1 cellular context compared by ENCODE assay signal in the genomic region with DNA sequence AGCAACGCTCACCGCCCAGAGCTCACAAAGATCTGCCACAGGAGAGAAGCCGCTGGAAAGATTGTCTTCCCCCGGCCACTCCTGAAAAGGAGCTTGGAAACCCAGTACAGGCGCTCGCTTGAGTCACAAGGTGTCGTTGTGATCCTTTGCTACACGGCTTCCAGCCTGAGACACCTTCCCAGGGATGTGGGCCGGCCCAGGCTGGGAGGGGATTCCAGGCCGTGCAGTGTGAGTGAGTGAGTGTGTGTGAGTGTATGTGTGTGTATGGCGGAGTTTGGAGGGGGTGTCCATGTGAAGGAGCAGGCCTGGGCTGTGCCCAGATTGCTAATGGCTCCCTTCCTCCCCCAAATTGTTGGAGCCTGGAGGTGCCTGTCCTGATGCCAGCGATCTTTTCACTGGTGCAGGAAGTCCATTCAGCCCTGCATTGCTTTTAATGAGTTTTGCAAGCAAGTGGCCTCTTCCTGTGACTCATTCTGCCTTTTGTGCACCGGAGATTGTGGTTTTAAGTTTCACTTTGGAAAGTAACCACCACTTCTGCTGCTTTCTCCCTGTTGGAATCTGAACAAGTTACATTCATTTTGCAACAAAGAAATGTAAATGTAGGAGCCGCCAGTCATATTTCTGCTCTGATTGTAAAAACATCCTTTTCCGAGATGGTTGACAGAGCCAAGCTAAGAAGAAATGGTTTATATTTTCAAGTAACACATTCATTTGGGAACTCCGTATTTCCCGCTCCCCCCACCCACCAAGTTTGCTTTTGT.
TF ChIP-seq lines count a peak whose summit lies in the region.

No MANE protein-coding gene starts in this region.

TF ChIP-seq in SK-N-SH treated with all-trans-retinoic acid at 6 μM for 48 hours, 23 proteins besides CTCF, POLR2A, EP300 and RAD21 (continued from another document):
- TF ChIP-seq, protein P1, sequence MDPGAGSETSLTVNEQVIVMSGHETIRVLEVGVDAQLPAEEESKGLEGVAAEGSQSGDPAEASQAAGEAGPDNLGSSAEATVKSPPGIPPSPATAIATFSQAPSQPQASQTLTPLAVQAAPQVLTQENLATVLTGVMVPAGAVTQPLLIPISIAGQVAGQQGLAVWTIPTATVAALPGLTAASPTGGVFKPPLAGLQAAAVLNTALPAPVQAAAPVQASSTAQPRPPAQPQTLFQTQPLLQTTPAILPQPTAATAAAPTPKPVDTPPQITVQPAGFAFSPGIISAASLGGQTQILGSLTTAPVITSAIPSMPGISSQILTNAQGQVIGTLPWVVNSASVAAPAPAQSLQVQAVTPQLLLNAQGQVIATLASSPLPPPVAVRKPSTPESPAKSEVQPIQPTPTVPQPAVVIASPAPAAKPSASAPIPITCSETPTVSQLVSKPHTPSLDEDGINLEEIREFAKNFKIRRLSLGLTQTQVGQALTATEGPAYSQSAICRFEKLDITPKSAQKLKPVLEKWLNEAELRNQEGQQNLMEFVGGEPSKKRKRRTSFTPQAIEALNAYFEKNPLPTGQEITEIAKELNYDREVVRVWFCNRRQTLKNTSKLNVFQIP (CRISPR knock-in tag; IDR thresholded peaks at IDR 0.05; ENCODE audit: borderline replicate concordance, low read depth), result peak; percentile 93; the same call in 1 of the 2 replicates
- TF ChIP-seq ARNTL (CRISPR knock-in tag; IDR thresholded peaks at IDR 0.05; ENCODE audit: borderline replicate concordance, low read depth) (no peak), PPARA (CRISPR knock-in tag; IDR thresholded peaks at IDR 0.05; ENCODE audit: borderline replicate concordance) (no peak), ZFP30 (CRISPR knock-in tag; IDR thresholded peaks at IDR 0.05) (no peak)
